16 cellular contexts compared by ENCODE assay signal in the genomic region with DNA sequence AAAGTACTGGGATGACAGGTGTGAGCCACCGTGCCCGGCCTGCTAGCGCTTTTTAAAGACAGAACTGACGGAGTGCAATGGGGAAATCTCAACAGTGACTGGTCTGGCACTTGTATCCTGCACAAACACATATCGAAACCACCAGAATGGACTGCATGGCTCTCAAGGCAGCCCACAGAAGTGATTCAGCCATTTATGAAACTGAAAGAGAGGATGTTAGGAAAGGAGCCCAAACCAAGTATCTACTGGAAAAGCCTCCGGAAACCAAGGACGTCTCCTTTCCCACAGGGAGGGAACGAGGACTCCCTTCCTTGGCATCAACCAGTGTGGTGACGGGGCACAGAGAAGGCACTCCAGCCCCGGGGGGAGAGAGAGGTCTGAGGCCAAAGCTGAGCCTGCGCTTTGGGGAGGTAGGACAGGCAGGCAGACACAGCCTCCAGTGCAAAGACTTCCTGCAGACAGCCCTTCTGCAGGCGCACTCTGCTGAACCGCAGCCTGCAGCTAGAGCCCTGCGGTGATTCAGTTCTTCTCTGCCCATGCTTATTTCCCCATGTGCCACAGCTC. TPM values are rescaled to one million over a fixed set of nuclear protein-coding genes. Genes with fewer than 3 reads are reported as not detected.
DNase-seq lines count a peak whose midpoint lies in the region; ATAC-seq and TF ChIP-seq lines count a peak whose summit lies in the region.
"Had no signal": no experiment of that assay in that cellular context is flagged by ENCODE, and none has a peak within 500 bp of the region (broad histone marks: within the 10 kb centered on the region; RNA-seq: fewer than 3 reads in every experiment).

No MANE protein-coding gene starts in this region.

- no peak overlapping the region for H2AFZ ChIP-seq in mesenchymal stem cell (ENCODE audit: low read depth, low read length)

- H3K4me1 Mint-ChIP-seq in Calu3 (ENCODE audit: low read depth, unreplicated experiment): peaks cover 8% of the 10 kb centered on the region

- CTCF ChIA-PET in Calu3 (lab: Charles Lee): no interaction called here

- no peaks in the 10 kb centered on the region for H3K27me3 Mint-ChIP-seq in Calu3 (ENCODE audit: unreplicated experiment)

- H3K18ac ChIP-seq in mesenchymal stem cell (ENCODE audit: low read depth in 1 of 2, low read length in 2 of 2): no peak overlapping the region

- H3K4me1 ChIP-seq in prostate gland (replicated peaks) (no peaks in the 10 kb centered on the region), mesenchymal stem cell (ENCODE audit: control insufficient read depth, insufficient read depth, low read depth, low read length) (peaks cover 16% of the 10 kb centered on the region)

- no peak overlapping the region for H3K4me2 ChIP-seq in mesenchymal stem cell (ENCODE audit: low read length, poor library complexity, severe bottlenecking)

- ATAC-seq in GM18498 (IDR thresholded peaks at IDR 0.05; ENCODE audit: unreplicated experiment): no peak
- ATAC-seq: PC-3 had no signal

- no peak overlapping the region for H2AK5ac ChIP-seq in mesenchymal stem cell (ENCODE audit: low read length, severe bottlenecking)

- H3K9me3 ChIP-seq in prostate gland (no peaks in the 10 kb centered on the region), mesenchymal stem cell (ENCODE audit: control insufficient read depth, low read length) (peaks cover 11% of the 10 kb centered on the region)
- H3K9me3 ChIP-seq: ovary had no signal

- intact Hi-C loops in head of caudate nucleus (cut with DNase I) (no loop called here), prostate gland (cut with DNase I) (no loop called here), Calu3 (cut with micrococcal nuclease; ENCODE audit: unreplicated experiment) (no loop called here)

- no peak overlapping the region for H3K23ac ChIP-seq in mesenchymal stem cell (ENCODE audit: low read length in 2 of 2)

- no peak overlapping the region for H2BK120ac ChIP-seq in mesenchymal stem cell (ENCODE audit: low read depth, low read length)

- peaks cover 13% of the 10 kb centered on the region for H3K79me1 ChIP-seq in mesenchymal stem cell (replicated peaks; ENCODE audit: low read length, poor library complexity, severe bottlenecking)

- no peak overlapping the region for H3K4ac ChIP-seq in mesenchymal stem cell (ENCODE audit: low read depth in 1 of 2, low read length in 2 of 2)

- H3K9me3 Mint-ChIP-seq in Calu3 (ENCODE audit: low read depth, unreplicated experiment): no peaks in the 10 kb centered on the region

- WGBS in prostate gland: 90% methylated on average over 14 of the region's 14 CpGs
- whole genome bisulfite sequencing in mesenchymal stem cell: 98% methylated on average over 14 of the region's 14 CpGs

- H3K27ac ChIP-seq in prostate gland (no peak overlapping the region), mesenchymal stem cell (ENCODE audit: low read length, poor library complexity, severe bottlenecking) (no peak overlapping the region)
- H3K27ac ChIP-seq: ovary had no signal

- H3K14ac ChIP-seq in mesenchymal stem cell (ENCODE audit: low read length in 2 of 2): no peak overlapping the region

- H4K8ac ChIP-seq in mesenchymal stem cell (ENCODE audit: low read length): no peak overlapping the region

- no peak overlapping the region for H3K4me3 ChIP-seq in prostate gland
- H3K4me3 ChIP-seq in mesenchymal stem cell (ENCODE audit: insufficient read depth in 1 of 2, low read depth in 1 of 2, low read length in 2 of 2): no peak overlapping the region
- H3K4me3 ChIP-seq: ovary, stomach had no signal

- TF ChIP-seq CTCF in prostate gland (IDR thresholded peaks at IDR 0.05) (no peak), Calu3 (IDR thresholded peaks at IDR 0.05; ENCODE audit: unreplicated experiment) (no peak)

- BruUV-seq in Calu3 (replicated peaks; lab: Mats Ljungman, UMichigan): no TSS peak

- H2BK5ac ChIP-seq in mesenchymal stem cell (ENCODE audit: low read depth, low read length, poor library complexity, severe bottlenecking): no peak overlapping the region

- no peak overlapping the region for H2BK12ac ChIP-seq in mesenchymal stem cell (ENCODE audit: low read length in 2 of 2)

- H3K27me3 ChIP-seq in prostate gland (replicated peaks; ENCODE audit: insufficient read depth) (no peaks in the 10 kb centered on the region), mesenchymal stem cell (ENCODE audit: control insufficient read depth in 1 of 2, insufficient read depth in 1 of 2, low read length in 2 of 2) (no peaks in the 10 kb centered on the region)
- H3K27me3 ChIP-seq: ovary, stomach had no signal

- H3K36me3 ChIP-seq in prostate gland (no peaks in the 10 kb centered on the region), mesenchymal stem cell (ENCODE audit: control insufficient read depth in 1 of 2, insufficient read depth in 2 of 2, low read depth in 1 of 2, low read length in 2 of 2) (peaks cover 34 to 59% of the 10 kb centered on the region in 2 experiments)
- H3K36me3 ChIP-seq: ovary had no signal

- no peak overlapping the region for H4K91ac ChIP-seq in mesenchymal stem cell (ENCODE audit: low read length)

- DNase-seq in CD1c-positive myeloid dendritic cell (ENCODE audit: extremely low spot score) (peak; percentile 91), NOMO-1 (lab: John Stamatoyannopoulos, UW; ENCODE audit: unreplicated experiment in 2 of 2) (peak; percentile 76 to 85), head of caudate nucleus (peak in 37 of 42 donors; percentile 31 to 74 (median 58)), pons (ENCODE audit: low spot score) (peak; percentile 87), prostate gland (ENCODE audit: low spot score) (no peak), mesenchymal stem cell (no peak), Calu3 (no peak)
- DNase-seq: activated CD4-positive, alpha-beta T cell treated with anti-CD3 and anti-CD28 coated beads, Interleukin-2, amount 50 U/mL, for 48 hours; activated T-cell treated with anti-CD3 and anti-CD28 coated beads, Interleukin-2, amount 50 U/mL, for 48 hours; KG1; NCI-H1436; NCI-H510A; ovary; PC-3; stomach had no signal

- H3K4me3 Mint-ChIP-seq in Calu3 (ENCODE audit: low read depth, unreplicated experiment): no peak overlapping the region

- no peak overlapping the region for H3K9ac ChIP-seq in mesenchymal stem cell (ENCODE audit: low read length)

- H3K36me3 Mint-ChIP-seq in Calu3 (ENCODE audit: insufficient read depth, unreplicated experiment): peaks cover 25% of the 10 kb centered on the region

- no peak overlapping the region for H2BK15ac ChIP-seq in mesenchymal stem cell (ENCODE audit: low read depth, poor library complexity, severe bottlenecking)

- TF ChIP-seq POLR2A in prostate gland (IDR thresholded peaks at IDR 0.05): no peak

- H3K27ac Mint-ChIP-seq in Calu3 (ENCODE audit: unreplicated experiment): no peak overlapping the region

RNA-seq across cellular contexts. Expression of gene SLC15A4, which starts 16.5 kb away (rescaled TPM):
- total RNA-seq in prostate gland (10 to 100 TPM; 33.5 to 51.5 TPM), Calu3 (2022) (30.2 and 34.9 TPM in 2 replicates)
- 20.3 TPM for polyA plus RNA-seq in mesenchymal stem cell (2013, experiment 1 of 2)
- 20.9 TPM for polyA plus RNA-seq in mesenchymal stem cell (2013, experiment 2 of 2)

RNA-seq across cellular contexts. Expression of gene GLT1D1, which starts 46.0 kb away (rescaled TPM):
- total RNA-seq in prostate gland (1 to 10 TPM in 1 of 2 donors, not detected in 1; 1.9 TPM), Calu3 (2022) (not detected in 2 replicates)
- polyA plus RNA-seq in mesenchymal stem cell (2013, experiment 1 of 2): not detected
- polyA plus RNA-seq in mesenchymal stem cell (2013, experiment 2 of 2): not detected
- total RNA-seq: PC-3 had no signal

Comparison
In these comparisons a context has a peak if more than half of its experiments do, and no peak if none do; other contexts are left out.
1. DNase-seq: peak in CD1c-positive myeloid dendritic cell (single experiment), NOMO-1 (2 of 2), head of caudate nucleus (37 of 42) and pons (single experiment); none in prostate gland (single experiment), mesenchymal stem cell (single experiment) and Calu3 (single experiment).